1 cellular context compared by ENCODE assay signal in the genomic region with DNA sequence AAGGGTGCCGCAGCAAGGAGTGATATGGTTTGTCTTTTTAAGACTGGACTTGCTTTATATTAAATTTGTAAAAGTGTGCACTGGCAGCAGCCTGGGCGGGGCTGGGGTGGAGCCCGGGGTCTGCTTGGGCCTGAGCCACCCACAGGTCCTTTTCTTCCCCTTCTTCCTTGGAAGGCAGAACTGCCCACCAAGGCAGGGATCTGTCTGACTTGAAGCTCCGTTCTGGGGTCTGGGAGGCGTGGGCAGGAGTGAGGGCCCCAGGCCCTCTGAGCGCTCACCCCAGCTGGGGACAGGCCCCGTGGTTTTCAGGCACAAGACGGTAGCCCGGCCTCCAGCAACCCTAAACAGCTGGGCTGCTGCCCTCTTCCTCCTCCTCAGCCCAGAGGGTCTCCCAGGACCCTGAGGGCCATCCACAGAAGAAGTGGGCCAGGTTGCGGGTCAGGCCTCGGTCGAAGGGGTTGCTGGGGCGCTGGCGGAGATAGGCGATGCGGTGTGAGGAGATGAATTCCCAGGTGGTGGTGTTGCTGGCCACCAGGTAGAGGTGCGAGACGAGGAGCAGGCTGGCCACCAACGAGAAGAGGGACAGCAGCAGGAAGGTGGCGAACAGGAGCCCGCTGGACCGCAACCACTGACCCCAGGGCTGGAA.
TF ChIP-seq lines count a peak whose summit lies in the region.

No MANE protein-coding gene starts in this region.

TF ChIP-seq in GM23338, 12 proteins besides CTCF, POLR2A, EP300 and RAD21:
- no peak for TF ChIP-seq ZNF114 (CRISPR knock-in tag; IDR thresholded peaks at IDR 0.05)
- no peak for TF ChIP-seq JUNB (IDR thresholded peaks at IDR 0.05; ENCODE audit: unreplicated experiment)
- TF ChIP-seq, protein P1, sequence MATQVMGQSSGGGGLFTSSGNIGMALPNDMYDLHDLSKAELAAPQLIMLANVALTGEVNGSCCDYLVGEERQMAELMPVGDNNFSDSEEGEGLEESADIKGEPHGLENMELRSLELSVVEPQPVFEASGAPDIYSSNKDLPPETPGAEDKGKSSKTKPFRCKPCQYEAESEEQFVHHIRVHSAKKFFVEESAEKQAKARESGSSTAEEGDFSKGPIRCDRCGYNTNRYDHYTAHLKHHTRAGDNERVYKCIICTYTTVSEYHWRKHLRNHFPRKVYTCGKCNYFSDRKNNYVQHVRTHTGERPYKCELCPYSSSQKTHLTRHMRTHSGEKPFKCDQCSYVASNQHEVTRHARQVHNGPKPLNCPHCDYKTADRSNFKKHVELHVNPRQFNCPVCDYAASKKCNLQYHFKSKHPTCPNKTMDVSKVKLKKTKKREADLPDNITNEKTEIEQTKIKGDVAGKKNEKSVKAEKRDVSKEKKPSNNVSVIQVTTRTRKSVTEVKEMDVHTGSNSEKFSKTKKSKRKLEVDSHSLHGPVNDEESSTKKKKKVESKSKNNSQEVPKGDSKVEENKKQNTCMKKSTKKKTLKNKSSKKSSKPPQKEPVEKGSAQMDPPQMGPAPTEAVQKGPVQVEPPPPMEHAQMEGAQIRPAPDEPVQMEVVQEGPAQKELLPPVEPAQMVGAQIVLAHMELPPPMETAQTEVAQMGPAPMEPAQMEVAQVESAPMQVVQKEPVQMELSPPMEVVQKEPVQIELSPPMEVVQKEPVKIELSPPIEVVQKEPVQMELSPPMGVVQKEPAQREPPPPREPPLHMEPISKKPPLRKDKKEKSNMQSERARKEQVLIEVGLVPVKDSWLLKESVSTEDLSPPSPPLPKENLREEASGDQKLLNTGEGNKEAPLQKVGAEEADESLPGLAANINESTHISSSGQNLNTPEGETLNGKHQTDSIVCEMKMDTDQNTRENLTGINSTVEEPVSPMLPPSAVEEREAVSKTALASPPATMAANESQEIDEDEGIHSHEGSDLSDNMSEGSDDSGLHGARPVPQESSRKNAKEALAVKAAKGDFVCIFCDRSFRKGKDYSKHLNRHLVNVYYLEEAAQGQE (IDR thresholded peaks at IDR 0.05; ENCODE audit: unreplicated experiment): no peak
- TF ChIP-seq NANOG (IDR thresholded peaks at IDR 0.05; ENCODE audit: borderline replicate concordance): no peak
- TF ChIP-seq EZH2 (IDR thresholded peaks at IDR 0.05; ENCODE audit: low read depth, unreplicated experiment): no peak
- TF ChIP-seq EZH2phosphoT487 (IDR thresholded peaks at IDR 0.05; ENCODE audit: unreplicated experiment): no peak
- no peak for TF ChIP-seq ZNF331 (CRISPR knock-in tag; IDR thresholded peaks at IDR 0.05; ENCODE audit: low read depth)
- TF ChIP-seq POLR2AphosphoS5 (IDR thresholded peaks at IDR 0.05; ENCODE audit: low read depth): no peak
- no peak for TF ChIP-seq CREB1 (CRISPR knock-in tag; IDR thresholded peaks at IDR 0.05; ENCODE audit: low read depth)
- TF ChIP-seq, protein P2, sequence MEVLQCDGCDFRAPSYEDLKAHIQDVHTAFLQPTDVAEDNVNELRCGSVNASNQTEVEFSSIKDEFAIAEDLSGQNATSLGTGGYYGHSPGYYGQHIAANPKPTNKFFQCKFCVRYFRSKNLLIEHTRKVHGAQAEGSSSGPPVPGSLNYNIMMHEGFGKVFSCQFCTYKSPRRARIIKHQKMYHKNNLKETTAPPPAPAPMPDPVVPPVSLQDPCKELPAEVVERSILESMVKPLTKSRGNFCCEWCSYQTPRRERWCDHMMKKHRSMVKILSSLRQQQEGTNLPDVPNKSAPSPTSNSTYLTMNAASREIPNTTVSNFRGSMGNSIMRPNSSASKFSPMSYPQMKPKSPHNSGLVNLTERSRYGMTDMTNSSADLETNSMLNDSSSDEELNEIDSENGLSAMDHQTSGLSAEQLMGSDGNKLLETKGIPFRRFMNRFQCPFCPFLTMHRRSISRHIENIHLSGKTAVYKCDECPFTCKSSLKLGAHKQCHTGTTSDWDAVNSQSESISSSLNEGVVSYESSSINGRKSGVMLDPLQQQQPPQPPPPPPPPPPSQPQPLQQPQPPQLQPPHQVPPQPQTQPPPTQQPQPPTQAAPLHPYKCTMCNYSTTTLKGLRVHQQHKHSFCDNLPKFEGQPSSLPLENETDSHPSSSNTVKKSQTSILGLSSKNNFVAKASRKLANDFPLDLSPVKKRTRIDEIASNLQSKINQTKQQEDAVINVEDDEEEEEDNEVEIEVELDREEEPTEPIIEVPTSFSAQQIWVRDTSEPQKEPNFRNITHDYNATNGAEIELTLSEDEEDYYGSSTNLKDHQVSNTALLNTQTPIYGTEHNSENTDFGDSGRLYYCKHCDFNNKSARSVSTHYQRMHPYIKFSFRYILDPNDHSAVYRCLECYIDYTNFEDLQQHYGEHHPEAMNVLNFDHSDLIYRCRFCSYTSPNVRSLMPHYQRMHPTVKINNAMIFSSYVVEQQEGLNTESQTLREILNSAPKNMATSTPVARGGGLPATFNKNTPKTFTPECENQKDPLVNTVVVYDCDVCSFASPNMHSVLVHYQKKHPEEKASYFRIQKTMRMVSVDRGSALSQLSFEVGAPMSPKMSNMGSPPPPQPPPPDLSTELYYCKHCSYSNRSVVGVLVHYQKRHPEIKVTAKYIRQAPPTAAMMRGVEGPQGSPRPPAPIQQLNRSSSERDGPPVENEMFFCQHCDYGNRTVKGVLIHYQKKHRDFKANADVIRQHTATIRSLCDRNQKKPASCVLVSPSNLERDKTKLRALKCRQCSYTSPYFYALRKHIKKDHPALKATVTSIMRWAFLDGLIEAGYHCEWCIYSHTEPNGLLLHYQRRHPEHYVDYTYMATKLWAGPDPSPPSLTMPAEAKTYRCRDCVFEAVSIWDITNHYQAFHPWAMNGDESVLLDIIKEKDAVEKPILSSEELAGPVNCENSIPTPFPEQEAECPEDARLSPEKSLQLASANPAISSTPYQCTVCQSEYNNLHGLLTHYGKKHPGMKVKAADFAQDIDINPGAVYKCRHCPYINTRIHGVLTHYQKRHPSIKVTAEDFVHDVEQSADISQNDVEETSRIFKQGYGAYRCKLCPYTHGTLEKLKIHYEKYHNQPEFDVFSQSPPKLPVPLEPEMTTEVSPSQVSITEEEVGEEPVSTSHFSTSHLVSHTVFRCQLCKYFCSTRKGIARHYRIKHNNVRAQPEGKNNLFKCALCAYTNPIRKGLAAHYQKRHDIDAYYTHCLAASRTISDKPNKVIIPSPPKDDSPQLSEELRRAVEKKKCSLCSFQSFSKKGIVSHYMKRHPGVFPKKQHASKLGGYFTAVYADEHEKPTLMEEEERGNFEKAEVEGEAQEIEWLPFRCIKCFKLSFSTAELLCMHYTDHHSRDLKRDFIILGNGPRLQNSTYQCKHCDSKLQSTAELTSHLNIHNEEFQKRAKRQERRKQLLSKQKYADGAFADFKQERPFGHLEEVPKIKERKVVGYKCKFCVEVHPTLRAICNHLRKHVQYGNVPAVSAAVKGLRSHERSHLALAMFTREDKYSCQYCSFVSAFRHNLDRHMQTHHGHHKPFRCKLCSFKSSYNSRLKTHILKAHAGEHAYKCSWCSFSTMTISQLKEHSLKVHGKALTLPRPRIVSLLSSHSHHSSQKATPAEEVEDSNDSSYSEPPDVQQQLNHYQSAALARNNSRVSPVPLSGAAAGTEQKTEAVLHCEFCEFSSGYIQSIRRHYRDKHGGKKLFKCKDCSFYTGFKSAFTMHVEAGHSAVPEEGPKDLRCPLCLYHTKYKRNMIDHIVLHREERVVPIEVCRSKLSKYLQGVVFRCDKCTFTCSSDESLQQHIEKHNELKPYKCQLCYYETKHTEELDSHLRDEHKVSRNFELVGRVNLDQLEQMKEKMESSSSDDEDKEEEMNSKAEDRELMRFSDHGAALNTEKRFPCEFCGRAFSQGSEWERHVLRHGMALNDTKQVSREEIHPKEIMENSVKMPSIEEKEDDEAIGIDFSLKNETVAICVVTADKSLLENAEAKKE (CRISPR knock-in tag; IDR thresholded peaks at IDR 0.05): no peak
- TF ChIP-seq, protein P3, sequence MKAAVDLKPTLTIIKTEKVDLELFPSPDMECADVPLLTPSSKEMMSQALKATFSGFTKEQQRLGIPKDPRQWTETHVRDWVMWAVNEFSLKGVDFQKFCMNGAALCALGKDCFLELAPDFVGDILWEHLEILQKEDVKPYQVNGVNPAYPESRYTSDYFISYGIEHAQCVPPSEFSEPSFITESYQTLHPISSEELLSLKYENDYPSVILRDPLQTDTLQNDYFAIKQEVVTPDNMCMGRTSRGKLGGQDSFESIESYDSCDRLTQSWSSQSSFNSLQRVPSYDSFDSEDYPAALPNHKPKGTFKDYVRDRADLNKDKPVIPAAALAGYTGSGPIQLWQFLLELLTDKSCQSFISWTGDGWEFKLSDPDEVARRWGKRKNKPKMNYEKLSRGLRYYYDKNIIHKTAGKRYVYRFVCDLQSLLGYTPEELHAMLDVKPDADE (IDR thresholded peaks at IDR 0.05): no peak
- no peak for TF ChIP-seq STAT1 (IDR thresholded peaks at IDR 0.05; ENCODE audit: unreplicated experiment)
